Comparison of ENCODE assay signal across 1 cellular context in genomic region chr19:19575411-19575810, GRCh38.
TF ChIP-seq lines count a peak whose summit lies in the region.

No MANE protein-coding gene starts in this region.

TF ChIP-seq in GM23338, 12 proteins besides CTCF, POLR2A, EP300 and RAD21 (continued from another document):
- no peak for TF ChIP-seq ZNF462 (CRISPR knock-in tag; IDR thresholded peaks at IDR 0.05)
- TF ChIP-seq REST (IDR thresholded peaks at IDR 0.05; ENCODE audit: unreplicated experiment): no peak
- TF ChIP-seq POLR2AphosphoS5 (IDR thresholded peaks at IDR 0.05; ENCODE audit: low read depth): no peak
- TF ChIP-seq EZH2 (IDR thresholded peaks at IDR 0.05; ENCODE audit: low read depth, unreplicated experiment): no peak
- no peak for TF ChIP-seq JUNB (IDR thresholded peaks at IDR 0.05; ENCODE audit: unreplicated experiment)
